8 cellular contexts compared by ENCODE assay signal in genomic region chr13:44259045-44260042, GRCh38.
A peak's percentile ranks its signal among the peaks of the same experiment; 100 is the strongest.
DNase-seq lines count a peak whose midpoint lies in the region; ATAC-seq, FAIRE-seq and TF ChIP-seq lines count a peak whose summit lies in the region.

No MANE protein-coding gene starts in this region.

- no peaks in the 10 kb centered on the region for H3K9me2 ChIP-seq in PC-9 (ENCODE audit: insufficient read depth)

- intact Hi-C loops in activated T-helper 2 cell treated with anti-CD3 and anti-CD28 coated beads, Interferon-gamma antibody, Interleukin-2, Interleukin-4, amounts not matched to agents 10 μg/mL and 5 μg/mL and 100 μg/mL, durations not matched to agents 14 hours and 24 hours and 36 hours (cut with micrococcal nuclease): loop anchor here (1.0 kb wide), 3 partner anchors 15 to 61 kb away; no protein-coding TSS in a partner anchor
- intact Hi-C loops in left lung (cut with DNase I) (no loop called here), PC-9 (cut with micrococcal nuclease; ENCODE audit: unreplicated experiment) (no loop called here)

- H3K9me3 ChIP-seq in left lung (no peaks in the 10 kb centered on the region), PC-9 (ENCODE audit: insufficient read depth, low read depth) (no peaks in the 10 kb centered on the region)

- DNase-seq in RCC 7860 (ENCODE audit: low spot score): peak; percentile 56
- DNase-seq in activated T-helper 2 cell treated with anti-CD3 and anti-CD28 coated beads, Interferon-gamma antibody, Interleukin-2, Interleukin-4, amounts not matched to agents 10 μg/mL and 5 μg/mL and 100 μg/mL, durations not matched to agents 14 hours and 24 hours and 36 hours (ENCODE audit: low spot score): peak; percentile 47
- peak in 1 of 2 donors; percentile 68 for DNase-seq in left lung
- peak; percentile 53 for DNase-seq in stimulated activated CD8-positive, alpha-beta memory T cell treated with anti-CD3 and anti-CD28 coated beads, Interleukin-7, amount 100 ng/mL, for 24 hours (ENCODE audit: low read depth)
- no peak for DNase-seq in PC-9
- no peak for DNase-seq in GM03348 (ENCODE audit: low spot score)

- H3K36me3 ChIP-seq in left lung (no peaks in the 10 kb centered on the region), PC-9 (ENCODE audit: low read depth) (no peaks in the 10 kb centered on the region)

- H3K4me2 ChIP-seq in PC-9: no peak overlapping the region

- CTCF ChIA-PET in PC-9 (lab: Charles Lee): no interaction called here

- no peaks in the 10 kb centered on the region for H4K20me1 ChIP-seq in PC-9 (ENCODE audit: insufficient read depth)

- no peaks in the 10 kb centered on the region for H3K9me3 Mint-ChIP-seq in activated T-helper 2 cell treated with anti-CD3 and anti-CD28 coated beads, Interferon-gamma antibody, Interleukin-2, Interleukin-4, amounts not matched to agents 10 μg/mL and 5 μg/mL and 100 μg/mL, durations not matched to agents 14 hours and 24 hours and 36 hours

- ATAC-seq in GM18870 (IDR thresholded peaks at IDR 0.05; ENCODE audit: unreplicated experiment): peak; percentile 77
- peak; percentile 53 for ATAC-seq in HG02943 (IDR thresholded peaks at IDR 0.05; ENCODE audit: low read depth, unreplicated experiment)
- ATAC-seq in left lung: peak; percentile 85

- POLR2A ChIA-PET in PC-9 (lab: Charles Lee; ENCODE audit: unreplicated experiment): no interaction called here

- H3K27ac ChIP-seq in left lung (peak overlapping the region in 1 of 2 donors; percentile 69), PC-9 (no peak overlapping the region)

- peaks cover 49% of the 10 kb centered on the region for H3K27me3 Mint-ChIP-seq in activated T-helper 2 cell treated with anti-CD3 and anti-CD28 coated beads, Interferon-gamma antibody, Interleukin-2, Interleukin-4, amounts not matched to agents 10 μg/mL and 5 μg/mL and 100 μg/mL, durations not matched to agents 14 hours and 24 hours and 36 hours (ENCODE audit: low read depth)

- TF ChIP-seq CTCF in left lung (IDR thresholded peaks at IDR 0.05) (no peak), PC-9 (conservative IDR thresholded peaks at IDR 0.05) (no peak)

- H3K4me1 ChIP-seq in left lung: peaks cover 0 to 21% of the 10 kb centered on the region in 2 donors
- H3K4me1 ChIP-seq in PC-9 (replicated peaks; ENCODE audit: insufficient read depth): 0 out of 2 replicates have a peak, but pooled peaks cover 4% of the 10 kb centered on the region

- H3K4me1 Mint-ChIP-seq in activated T-helper 2 cell treated with anti-CD3 and anti-CD28 coated beads, Interferon-gamma antibody, Interleukin-2, Interleukin-4, amounts not matched to agents 10 μg/mL and 5 μg/mL and 100 μg/mL, durations not matched to agents 14 hours and 24 hours and 36 hours (ENCODE audit: low read depth): peaks cover 14% of the 10 kb centered on the region

- H3K36me3 Mint-ChIP-seq in activated T-helper 2 cell treated with anti-CD3 and anti-CD28 coated beads, Interferon-gamma antibody, Interleukin-2, Interleukin-4, amounts not matched to agents 10 μg/mL and 5 μg/mL and 100 μg/mL, durations not matched to agents 14 hours and 24 hours and 36 hours (ENCODE audit: low read depth): no peaks in the 10 kb centered on the region

- H3K27me3 ChIP-seq in left lung: no peaks in the 10 kb centered on the region
- H3K27me3 ChIP-seq in PC-9 (ENCODE audit: insufficient read depth, low read depth): no peaks in the 10 kb centered on the region

- no peaks in the 10 kb centered on the region for H3K79me2 ChIP-seq in PC-9 (ENCODE audit: low read depth)

- FAIRE-seq in RCC 7860 (lab: Jason Lieb, UNC): no peak

- H3F3A ChIP-seq in PC-9 (ENCODE audit: insufficient read depth, low read depth): no peaks in the 10 kb centered on the region

- H3K4me3 ChIP-seq in left lung (no peak overlapping the region), PC-9 (no peak overlapping the region)

- H3K27ac Mint-ChIP-seq in activated T-helper 2 cell treated with anti-CD3 and anti-CD28 coated beads, Interferon-gamma antibody, Interleukin-2, Interleukin-4, amounts not matched to agents 10 μg/mL and 5 μg/mL and 100 μg/mL, durations not matched to agents 14 hours and 24 hours and 36 hours: peak overlapping the region; percentile 72

- no TSS peak for BruUV-seq in PC-9 (replicated peaks; lab: Mats Ljungman, UMichigan)

- no peak overlapping the region for H2AFZ ChIP-seq in PC-9

- peak overlapping the region; percentile 70 for H3K4me3 Mint-ChIP-seq in activated T-helper 2 cell treated with anti-CD3 and anti-CD28 coated beads, Interferon-gamma antibody, Interleukin-2, Interleukin-4, amounts not matched to agents 10 μg/mL and 5 μg/mL and 100 μg/mL, durations not matched to agents 14 hours and 24 hours and 36 hours (ENCODE audit: low read depth)

Comparison
In these comparisons a context has a peak if more than half of its experiments do, and no peak if none do; other contexts are left out.
1. DNase-seq: peak in RCC 7860 (single experiment), activated T-helper 2 cell treated with anti-CD3 and anti-CD28 coated beads, Interferon-gamma antibody, Interleukin-2, Interleukin-4, amounts not matched to agents 10 μg/mL and 5 μg/mL and 100 μg/mL, durations not matched to agents 14 hours and 24 hours and 36 hours (single experiment) and stimulated activated CD8-positive, alpha-beta memory T cell treated with anti-CD3 and anti-CD28 coated beads, Interleukin-7, amount 100 ng/mL, for 24 hours (single experiment); none in PC-9 (0 of 2) and GM03348 (single experiment).
2. Peak in every context shown above with its lines, with median percentiles within 50 percentile points of each other: ATAC-seq.